8 cellular contexts compared by ENCODE assay signal in the genomic region with DNA sequence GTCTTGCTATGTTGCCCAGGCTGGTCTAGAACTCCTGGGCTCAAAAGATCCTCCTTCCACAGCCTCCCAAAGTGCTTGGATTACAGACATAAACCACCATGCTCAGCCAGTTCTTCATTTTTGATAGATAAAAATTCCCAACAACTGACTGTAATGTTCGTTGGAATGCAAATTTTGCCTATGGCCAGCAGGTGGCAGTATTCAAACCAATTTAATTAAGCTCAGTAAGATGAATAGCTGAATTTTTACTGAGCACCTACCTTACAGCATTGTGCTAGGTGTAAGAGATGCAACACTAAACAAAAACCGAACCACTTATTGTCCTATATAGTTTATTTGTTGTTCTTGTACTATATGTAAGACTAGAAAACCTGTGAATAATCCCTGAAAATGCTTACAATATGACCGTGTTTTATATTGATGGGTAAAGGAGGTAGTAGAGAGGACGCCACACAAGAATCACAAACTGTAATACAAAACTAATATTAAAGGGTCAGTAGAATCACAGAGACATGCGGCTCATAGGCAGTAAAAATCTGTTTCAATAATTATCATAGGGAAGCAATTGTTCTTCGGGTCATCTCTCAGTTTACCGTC. TPM values are rescaled to one million over a fixed set of nuclear protein-coding genes. Genes with fewer than 3 reads are reported as not detected.
DNase-seq lines count a peak whose midpoint lies in the region; ATAC-seq, FAIRE-seq and TF ChIP-seq lines count a peak whose summit lies in the region.

No MANE protein-coding gene starts in this region.

- DNase-seq in AG08395 (ENCODE audit: low spot score): peak; percentile 46
- peak; percentile 20 for DNase-seq in HTR-8/SVneo (ENCODE audit: insufficient read length, low spot score)
- peak; percentile 84 for DNase-seq in OCI-M1 (lab: John Stamatoyannopoulos, UW)
- peak; percentile 5 to 61 for DNase-seq in cerebellar nuclear complex (lab: John Stamatoyannopoulos, UW)
- DNase-seq in right lobe of liver: peak in 1 of 3 donors; percentile 50
- DNase-seq in GM19238 (ENCODE audit: insufficient read length, low spot score): no peak

- H3K36me3 ChIP-seq in right lobe of liver: no peaks in the 10 kb centered on the region

- H3K4me3 ChIP-seq in right lobe of liver: no peak overlapping the region

- no peaks in the 10 kb centered on the region for H3K27me3 ChIP-seq in right lobe of liver

- peak; percentile 78 to 82 (median 82) for TF ChIP-seq CTCF in right lobe of liver (IDR thresholded peaks at IDR 0.05)

- peaks cover 0 to 21% (median 6%) of the 10 kb centered on the region in 4 donors for H3K4me1 ChIP-seq in right lobe of liver

- no peak for TF ChIP-seq POLR2A in right lobe of liver (IDR thresholded peaks at IDR 0.05)

- FAIRE-seq in G401.6 (lab: Jason Lieb, UNC) (peak; percentile 76), HTR-8/SVneo (lab: Jason Lieb, UNC) (no peak)

- H3K27ac ChIP-seq in right lobe of liver: no peak overlapping the region

- WGBS in right lobe of liver (ENCODE audit: insufficient coverage, low coverage, low lambda C conversion rate, missing lambda C conversion rate): 35% methylated on average over 5 of the region's 7 CpGs

- no peaks in the 10 kb centered on the region for H3K9me3 ChIP-seq in right lobe of liver

- ATAC-seq in right lobe of liver (peak; percentile 78 to 88 (median 84)), HG03039 (IDR thresholded peaks at IDR 0.05; ENCODE audit: unreplicated experiment) (no peak)

- intact Hi-C loops in right lobe of liver (cut with DNase I): loop anchor here in 1 of 2 donors (10.0 kb wide), 1 partner anchor 51 kb away; no protein-coding TSS in a partner anchor

RNA-seq across cellular contexts. Expression of a gene that starts 8.2 kb away (rescaled TPM):
- total RNA-seq in right lobe of liver: 1 to 10 TPM; 1.2 to 5.9 (median 2.3) TPM
